8 cellular contexts compared by ENCODE assay signal in genomic region chr14:54175298-54175942, GRCh38.
DNase-seq lines count a peak whose midpoint lies in the region; ATAC-seq lines count a peak whose summit lies in the region.

No MANE protein-coding gene starts in this region.

- H3K27me3 Mint-ChIP-seq in activated T-cell treated with anti-CD3 and anti-CD28 coated beads, Interleukin-2, amount 50 U/mL, for 24 hours = peaks cover 63% of the 10 kb centered on the region

- no peak for ATAC-seq in GM19397 (IDR thresholded peaks at IDR 0.05; ENCODE audit: unreplicated experiment)

- H3K4me3 ChIP-seq in MG63 = no peak overlapping the region

- peaks cover 7% of the 10 kb centered on the region for H3K4me1 Mint-ChIP-seq in activated T-cell treated with anti-CD3 and anti-CD28 coated beads, Interleukin-2, amount 50 U/mL, for 24 hours (ENCODE audit: low read depth)

- no peaks in the 10 kb centered on the region for H3K27me3 ChIP-seq in MG63

- H3K27ac Mint-ChIP-seq in activated T-cell treated with anti-CD3 and anti-CD28 coated beads, Interleukin-2, amount 50 U/mL, for 24 hours = no peak overlapping the region

- no peaks in the 10 kb centered on the region for H3K9me3 Mint-ChIP-seq in activated T-cell treated with anti-CD3 and anti-CD28 coated beads, Interleukin-2, amount 50 U/mL, for 24 hours

- no peaks in the 10 kb centered on the region for H3K36me3 Mint-ChIP-seq in activated T-cell treated with anti-CD3 and anti-CD28 coated beads, Interleukin-2, amount 50 U/mL, for 24 hours (ENCODE audit: low read depth)

- no peaks in the 10 kb centered on the region for H3K36me3 ChIP-seq in MG63

- DNase-seq in activated T-cell treated with anti-CD3 and anti-CD28 coated beads for 24 hours (ENCODE audit: low read depth) (peak; percentile 36), MG63 (peak; percentile 23), SHP77 treated with DMSO at 0.1 percent for 48 hours (lab: John Stamatoyannopoulos, UW) (peak; percentile 25), brain pericyte (ENCODE audit: low read depth, low spot score) (peak; percentile 16), inferior parietal cortex (ENCODE audit: extremely low spot score) (peak; percentile 94)
- DNase-seq in activated T-cell treated with anti-CD3 and anti-CD28 coated beads, Interleukin-2, amount 50 U/mL, for 24 hours = no peak
- DNase-seq in stimulated activated CD4-positive, alpha-beta T cell treated with anti-CD3 and anti-CD28 coated beads, Interleukin-15, amount 100 ng/mL, for 48 hours (ENCODE audit: low read depth in 2 of 2) = peak; percentile 2 to 33

- no peaks in the 10 kb centered on the region for H3K9me3 ChIP-seq in MG63

- H3K4me3 Mint-ChIP-seq in activated T-cell treated with anti-CD3 and anti-CD28 coated beads, Interleukin-2, amount 50 U/mL, for 24 hours = no peak overlapping the region
